ENCODE assay signal across 1 cellular context in genomic region chr6:163671355-163671754, GRCh38.
TF ChIP-seq lines count a peak whose summit lies in the region.

No MANE protein-coding gene starts in this region.

TF ChIP-seq in WTC11, 78 proteins besides CTCF, POLR2A, EP300 and RAD21 (continued from another document):
- TF ChIP-seq NFATC4 (CRISPR knock-in tag; IDR thresholded peaks at IDR 0.05): no peak
- no peak for TF ChIP-seq NR2C2 (CRISPR knock-in tag; IDR thresholded peaks at IDR 0.05)
- TF ChIP-seq, protein P1, sequence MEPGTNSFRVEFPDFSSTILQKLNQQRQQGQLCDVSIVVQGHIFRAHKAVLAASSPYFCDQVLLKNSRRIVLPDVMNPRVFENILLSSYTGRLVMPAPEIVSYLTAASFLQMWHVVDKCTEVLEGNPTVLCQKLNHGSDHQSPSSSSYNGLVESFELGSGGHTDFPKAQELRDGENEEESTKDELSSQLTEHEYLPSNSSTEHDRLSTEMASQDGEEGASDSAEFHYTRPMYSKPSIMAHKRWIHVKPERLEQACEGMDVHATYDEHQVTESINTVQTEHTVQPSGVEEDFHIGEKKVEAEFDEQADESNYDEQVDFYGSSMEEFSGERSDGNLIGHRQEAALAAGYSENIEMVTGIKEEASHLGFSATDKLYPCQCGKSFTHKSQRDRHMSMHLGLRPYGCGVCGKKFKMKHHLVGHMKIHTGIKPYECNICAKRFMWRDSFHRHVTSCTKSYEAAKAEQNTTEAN (CRISPR knock-in tag; IDR thresholded peaks at IDR 0.05): no peak
- no peak for TF ChIP-seq ARID4B (CRISPR knock-in tag; IDR thresholded peaks at IDR 0.05; ENCODE audit: borderline replicate concordance)
- no peak for TF ChIP-seq NR1H2 (CRISPR knock-in tag; IDR thresholded peaks at IDR 0.05)
- TF ChIP-seq ESRRA (CRISPR knock-in tag; IDR thresholded peaks at IDR 0.05; ENCODE audit: borderline replicate concordance): no peak
- TF ChIP-seq, protein P2, sequence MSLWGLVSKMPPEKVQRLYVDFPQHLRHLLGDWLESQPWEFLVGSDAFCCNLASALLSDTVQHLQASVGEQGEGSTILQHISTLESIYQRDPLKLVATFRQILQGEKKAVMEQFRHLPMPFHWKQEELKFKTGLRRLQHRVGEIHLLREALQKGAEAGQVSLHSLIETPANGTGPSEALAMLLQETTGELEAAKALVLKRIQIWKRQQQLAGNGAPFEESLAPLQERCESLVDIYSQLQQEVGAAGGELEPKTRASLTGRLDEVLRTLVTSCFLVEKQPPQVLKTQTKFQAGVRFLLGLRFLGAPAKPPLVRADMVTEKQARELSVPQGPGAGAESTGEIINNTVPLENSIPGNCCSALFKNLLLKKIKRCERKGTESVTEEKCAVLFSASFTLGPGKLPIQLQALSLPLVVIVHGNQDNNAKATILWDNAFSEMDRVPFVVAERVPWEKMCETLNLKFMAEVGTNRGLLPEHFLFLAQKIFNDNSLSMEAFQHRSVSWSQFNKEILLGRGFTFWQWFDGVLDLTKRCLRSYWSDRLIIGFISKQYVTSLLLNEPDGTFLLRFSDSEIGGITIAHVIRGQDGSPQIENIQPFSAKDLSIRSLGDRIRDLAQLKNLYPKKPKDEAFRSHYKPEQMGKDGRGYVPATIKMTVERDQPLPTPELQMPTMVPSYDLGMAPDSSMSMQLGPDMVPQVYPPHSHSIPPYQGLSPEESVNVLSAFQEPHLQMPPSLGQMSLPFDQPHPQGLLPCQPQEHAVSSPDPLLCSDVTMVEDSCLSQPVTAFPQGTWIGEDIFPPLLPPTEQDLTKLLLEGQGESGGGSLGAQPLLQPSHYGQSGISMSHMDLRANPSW (CRISPR knock-in tag; conservative IDR thresholded peaks at IDR 0.05; ENCODE audit: low read depth): no peak
- TF ChIP-seq OVOL2 (CRISPR knock-in tag; IDR thresholded peaks at IDR 0.05; ENCODE audit: borderline replicate concordance): no peak
- no peak for TF ChIP-seq ZNF396 (CRISPR knock-in tag; IDR thresholded peaks at IDR 0.05; ENCODE audit: borderline replicate concordance)
- no peak for TF ChIP-seq FOXK1 (CRISPR knock-in tag; IDR thresholded peaks at IDR 0.05)
- TF ChIP-seq TP53 (CRISPR knock-in tag; IDR thresholded peaks at IDR 0.05): no peak
- TF ChIP-seq NR3C1 (CRISPR knock-in tag; conservative IDR thresholded peaks at IDR 0.05; ENCODE audit: low read depth): no peak
- TF ChIP-seq USF2 (CRISPR knock-in tag; IDR thresholded peaks at IDR 0.05): peak; percentile 75
- no peak for TF ChIP-seq MXD4 (CRISPR knock-in tag; IDR thresholded peaks at IDR 0.05; ENCODE audit: borderline replicate concordance)
- TF ChIP-seq, protein P3, sequence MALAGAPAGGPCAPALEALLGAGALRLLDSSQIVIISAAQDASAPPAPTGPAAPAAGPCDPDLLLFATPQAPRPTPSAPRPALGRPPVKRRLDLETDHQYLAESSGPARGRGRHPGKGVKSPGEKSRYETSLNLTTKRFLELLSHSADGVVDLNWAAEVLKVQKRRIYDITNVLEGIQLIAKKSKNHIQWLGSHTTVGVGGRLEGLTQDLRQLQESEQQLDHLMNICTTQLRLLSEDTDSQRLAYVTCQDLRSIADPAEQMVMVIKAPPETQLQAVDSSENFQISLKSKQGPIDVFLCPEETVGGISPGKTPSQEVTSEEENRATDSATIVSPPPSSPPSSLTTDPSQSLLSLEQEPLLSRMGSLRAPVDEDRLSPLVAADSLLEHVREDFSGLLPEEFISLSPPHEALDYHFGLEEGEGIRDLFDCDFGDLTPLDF (CRISPR knock-in tag; IDR thresholded peaks at IDR 0.05): no peak
- no peak for TF ChIP-seq PRDM15 (CRISPR knock-in tag; IDR thresholded peaks at IDR 0.05)
- TF ChIP-seq NFYB (CRISPR knock-in tag; conservative IDR thresholded peaks at IDR 0.05; ENCODE audit: low read depth): peak; percentile 68
- TF ChIP-seq ZNF138 (CRISPR knock-in tag; conservative IDR thresholded peaks at IDR 0.05): no peak
